In the genomic region with DNA sequence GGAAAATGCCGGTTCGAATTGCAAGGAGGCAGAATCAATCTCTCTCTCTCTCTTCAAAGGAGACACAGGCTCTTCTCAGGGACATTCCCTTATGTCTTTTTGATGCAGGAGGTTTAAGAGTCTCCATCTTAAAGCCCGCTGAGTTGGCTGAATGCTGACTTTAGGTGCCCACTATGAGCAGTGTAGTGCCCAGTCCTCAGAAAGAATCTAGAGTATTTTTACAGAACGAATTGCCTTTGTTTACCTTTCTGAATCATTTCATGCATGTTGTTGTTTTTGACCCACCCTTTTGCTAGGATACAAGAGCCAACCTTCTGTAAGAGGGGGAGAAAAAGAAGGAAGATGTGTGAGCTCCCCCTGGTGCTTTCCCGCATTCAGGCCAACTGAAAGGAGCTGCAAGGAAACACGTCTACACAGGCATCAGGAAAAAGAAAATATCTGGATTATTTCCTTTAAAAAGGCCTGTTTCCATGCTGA, we compare ENCODE assay signal across 8 cellular contexts.
DNase-seq lines count a peak whose midpoint lies in the region; ATAC-seq, FAIRE-seq and TF ChIP-seq lines count a peak whose summit lies in the region.

No MANE protein-coding gene starts in this region.

- no peak overlapping the region for H2BK5ac ChIP-seq in neuronal stem cell (ENCODE audit: low read length)

- no peak overlapping the region for H3K27ac ChIP-seq in PC-9
- peak overlapping the region; percentile 3 for H3K27ac ChIP-seq in neuronal stem cell (replicated peaks; ENCODE audit: low read length)
- H3K27ac ChIP-seq in small intestine (ENCODE audit: low read depth in 1 of 2, low read length in 1 of 2), result no peak overlapping the region

- no peak overlapping the region for H4K8ac ChIP-seq in neuronal stem cell (ENCODE audit: low read depth, low read length)

- H3K4me1 ChIP-seq in PC-9 (replicated peaks; ENCODE audit: insufficient read depth), result no peaks in the 10 kb centered on the region
- peaks cover 4 to 5% of the 10 kb centered on the region in 2 donors for H3K4me1 ChIP-seq in neuronal stem cell (ENCODE audit: control insufficient read depth in 2 of 2, insufficient read depth in 1 of 2, low read depth in 1 of 2, low read length in 2 of 2)
- H3K4me1 ChIP-seq in small intestine (ENCODE audit: control insufficient read depth in 2 of 2, insufficient read depth in 1 of 2, low read depth in 1 of 2, low read length in 1 of 2), result no peaks in the 10 kb centered on the region

- H3F3A ChIP-seq in PC-9 (ENCODE audit: insufficient read depth, low read depth), result no peaks in the 10 kb centered on the region

- no peaks in the 10 kb centered on the region for H3K27me3 ChIP-seq in PC-9 (ENCODE audit: insufficient read depth, low read depth)
- H3K27me3 ChIP-seq in neuronal stem cell (ENCODE audit: control insufficient read depth in 3 of 3, insufficient read depth in 3 of 3, low read depth in 1 of 3, low read length in 3 of 3), result no peaks in the 10 kb centered on the region
- H3K27me3 ChIP-seq in small intestine (ENCODE audit: control insufficient read depth in 2 of 2, insufficient read depth in 2 of 2, low read length in 2 of 2), result peaks cover 0 to 4% of the 10 kb centered on the region in 2 donors

- intact Hi-C loops in PC-9 (cut with micrococcal nuclease; ENCODE audit: unreplicated experiment), result no loop called here

- H3K23ac ChIP-seq in neuronal stem cell (ENCODE audit: low read depth, low read length, poor library complexity), result no peak overlapping the region

- H2AFZ ChIP-seq in PC-9, result no peak overlapping the region
- H2AFZ ChIP-seq in neuronal stem cell (ENCODE audit: low read length), result peak overlapping the region; percentile 38

- H3K36me3 ChIP-seq in PC-9 (ENCODE audit: low read depth) (no peaks in the 10 kb centered on the region), neuronal stem cell (replicated peaks in 1 of 2; ENCODE audit: control insufficient read depth in 2 of 2, insufficient read depth in 2 of 2, low read length in 2 of 2) (no peaks in the 10 kb centered on the region), small intestine (ENCODE audit: control insufficient read depth in 2 of 2, insufficient read depth in 2 of 2, low read length in 2 of 2) (no peaks in the 10 kb centered on the region)

- no peak overlapping the region for H3K18ac ChIP-seq in neuronal stem cell (ENCODE audit: low read length)

- no peaks in the 10 kb centered on the region for H3K79me2 ChIP-seq in PC-9 (ENCODE audit: low read depth)

- no peak overlapping the region for H2BK15ac ChIP-seq in neuronal stem cell (ENCODE audit: low read length)

- BruUV-seq in PC-9 (replicated peaks; lab: Mats Ljungman, UMichigan), result no TSS peak

- DNase-seq in AG08395 (ENCODE audit: low spot score) (peak; percentile 74), HPDE6-E6E7 (ENCODE audit: extremely low spot score) (peak; percentile 58), PC-9 (peak in 1 of 2 experiments; percentile 41), fibroblast of the conjunctiva (ENCODE audit: low read depth) (peak; percentile 40), neuronal stem cell (ENCODE audit: low spot score) (peak; percentile 53), small intestine (no peak), GM19239 (ENCODE audit: insufficient read length, low spot score) (no peak)

- POLR2A ChIA-PET in PC-9 (lab: Charles Lee; ENCODE audit: unreplicated experiment), result no interaction called here

- no peaks in the 10 kb centered on the region for H3K79me1 ChIP-seq in neuronal stem cell (ENCODE audit: low read depth, low read length)

- CTCF ChIA-PET in PC-9 (lab: Charles Lee), result no interaction called here

- no peaks in the 10 kb centered on the region for H4K20me1 ChIP-seq in PC-9 (ENCODE audit: insufficient read depth)

- H3K14ac ChIP-seq in neuronal stem cell (ENCODE audit: low read length), result no peak overlapping the region

- no peak overlapping the region for H2BK120ac ChIP-seq in neuronal stem cell (ENCODE audit: low read depth, low read length)

- H3K9me2 ChIP-seq in PC-9 (ENCODE audit: insufficient read depth), result no peaks in the 10 kb centered on the region

- TF ChIP-seq CTCF in PC-9 (conservative IDR thresholded peaks at IDR 0.05), result peak; percentile 47

- no peak overlapping the region for H2AK5ac ChIP-seq in neuronal stem cell (ENCODE audit: low read depth, low read length)

- H3K4me2 ChIP-seq in PC-9 (no peak overlapping the region), neuronal stem cell (ENCODE audit: insufficient read depth, low read length, poor library complexity, severe bottlenecking) (no peak overlapping the region)

- FAIRE-seq in small intestine (lab: Jason Lieb, UNC), result no peak
- no peak for FAIRE-seq in GM19239 (lab: Jason Lieb, UNC)

- H4K91ac ChIP-seq in neuronal stem cell (ENCODE audit: low read depth, low read length, poor library complexity), result no peak overlapping the region

- H2BK12ac ChIP-seq in neuronal stem cell (ENCODE audit: low read length), result no peak overlapping the region

- no peak overlapping the region for H3K9ac ChIP-seq in neuronal stem cell (ENCODE audit: low read depth, low read length, poor library complexity)

- H3K9me3 ChIP-seq in PC-9 (ENCODE audit: insufficient read depth, low read depth) (0 out of 2 replicates have a peak, but pooled peaks cover 3% of the 10 kb centered on the region), neuronal stem cell (replicated peaks in 1 of 2; ENCODE audit: control insufficient read depth in 2 of 2, insufficient read depth in 1 of 2, low read depth in 1 of 2, low read length in 2 of 2) (peaks cover 0 to 8% of the 10 kb centered on the region in 2 donors), small intestine (ENCODE audit: control insufficient read depth, low read depth) (no peaks in the 10 kb centered on the region)

- no CpG with 5 or more reads among the region's 6 CpGs for WGBS in neuronal stem cell (ENCODE audit: extremely low coverage in 2 of 2, insufficient read length in 2 of 2, insufficient replicate concordance in 1 of 2), 2 donors
- 29 to 53% (median 43%) methylated on average over 6 of the region's 6 CpGs for WGBS in small intestine, 3 donors

- H3K4me3 ChIP-seq in PC-9 (no peak overlapping the region), neuronal stem cell (ENCODE audit: low read length in 2 of 2) (no peak overlapping the region), small intestine (ENCODE audit: low read depth in 1 of 2, low read length in 2 of 2) (no peak overlapping the region)

- no peak overlapping the region for H3K4ac ChIP-seq in neuronal stem cell (ENCODE audit: low read length)

- ATAC-seq in GM18858 (IDR thresholded peaks at IDR 0.05; ENCODE audit: unreplicated experiment), result no peak

Comparison
In these comparisons a context has a peak if more than half of its experiments do, and no peak if none do; other contexts are left out.
1. DNase-seq: peak in AG08395 (single experiment), HPDE6-E6E7 (single experiment), fibroblast of the conjunctiva (single experiment) and neuronal stem cell (single experiment); none in small intestine (single experiment) and GM19239 (single experiment).